In genomic region chr3:159787191-159787590, GRCh38 we compare ENCODE assay signal across 1 cellular context.
TF ChIP-seq lines count a peak whose summit lies in the region.

No MANE protein-coding gene starts in this region.

TF ChIP-seq in HepG2, 621 proteins besides CTCF, POLR2A, EP300 and RAD21 (continued from another document and continues in another):
- no peak for TF ChIP-seq ZBTB10 (CRISPR knock-in tag; IDR thresholded peaks at IDR 0.05; ENCODE audit: borderline replicate concordance)
- TF ChIP-seq ZNF615 (CRISPR knock-in tag; IDR thresholded peaks at IDR 0.05; ENCODE audit: borderline replicate concordance): no peak
- TF ChIP-seq KLF13 (CRISPR knock-in tag; IDR thresholded peaks at IDR 0.05): no peak
- no peak for TF ChIP-seq ZNF3 (CRISPR knock-in tag; IDR thresholded peaks at IDR 0.05)
- no peak for TF ChIP-seq SIN3B (IDR thresholded peaks at IDR 0.05; ENCODE audit: low read length)
- TF ChIP-seq KAT8 (CRISPR knock-in tag; IDR thresholded peaks at IDR 0.05): peak; percentile 58
- no peak for TF ChIP-seq ZNF737 (CRISPR knock-in tag; IDR thresholded peaks at IDR 0.05; ENCODE audit: borderline replicate concordance)
- TF ChIP-seq ZBTB46 (CRISPR knock-in tag; IDR thresholded peaks at IDR 0.05; ENCODE audit: borderline replicate concordance): no peak
- TF ChIP-seq SP2 (CRISPR knock-in tag; IDR thresholded peaks at IDR 0.05): no peak
- TF ChIP-seq ZNF362 (CRISPR knock-in tag; IDR thresholded peaks at IDR 0.05; ENCODE audit: borderline replicate concordance): no peak
- no peak for TF ChIP-seq ZNF557 (CRISPR knock-in tag; IDR thresholded peaks at IDR 0.05)
- TF ChIP-seq KMT2B (CRISPR knock-in tag; IDR thresholded peaks at IDR 0.05): no peak
- no peak for TF ChIP-seq ZNF326 (CRISPR knock-in tag; IDR thresholded peaks at IDR 0.05; ENCODE audit: borderline replicate concordance)
- no peak for TF ChIP-seq CENPX (CRISPR knock-in tag; IDR thresholded peaks at IDR 0.05)
- no peak for TF ChIP-seq ZNF180 (CRISPR knock-in tag; IDR thresholded peaks at IDR 0.05; ENCODE audit: borderline replicate concordance, low read depth)
- no peak for TF ChIP-seq RNF2 (conservative IDR thresholded peaks at IDR 0.05; ENCODE audit: low read depth)
- no peak for TF ChIP-seq ZNF713 (CRISPR knock-in tag; IDR thresholded peaks at IDR 0.05)
- no peak for TF ChIP-seq CEBPG (CRISPR knock-in tag; IDR thresholded peaks at IDR 0.05)
- no peak for TF ChIP-seq ZBTB43 (CRISPR knock-in tag; conservative IDR thresholded peaks at IDR 0.05)
- no peak for TF ChIP-seq SCMH1 (CRISPR knock-in tag; IDR thresholded peaks at IDR 0.05; ENCODE audit: borderline replicate concordance)
- no peak for TF ChIP-seq ZNF720 (CRISPR knock-in tag; IDR thresholded peaks at IDR 0.05)
- 0 out of 2 replicates have a peak, but pooled peaks have one; percentile 29 for TF ChIP-seq KLF6 (CRISPR knock-in tag; IDR thresholded peaks at IDR 0.05)
- no peak for TF ChIP-seq ZNF512B (CRISPR knock-in tag; IDR thresholded peaks at IDR 0.05; ENCODE audit: borderline replicate concordance)
- no peak for TF ChIP-seq ZNF44 (CRISPR knock-in tag; IDR thresholded peaks at IDR 0.05)
- no peak for TF ChIP-seq ZNF75D (CRISPR knock-in tag; IDR thresholded peaks at IDR 0.05; ENCODE audit: borderline replicate concordance)
- no peak for TF ChIP-seq ZNF678 (CRISPR knock-in tag; IDR thresholded peaks at IDR 0.05)
- TF ChIP-seq ZFP62 (CRISPR knock-in tag; IDR thresholded peaks at IDR 0.05): no peak
- TF ChIP-seq SP5 (CRISPR knock-in tag; IDR thresholded peaks at IDR 0.05; ENCODE audit: borderline replicate concordance, low read depth): no peak
- TF ChIP-seq PAWR (CRISPR knock-in tag; IDR thresholded peaks at IDR 0.05; ENCODE audit: borderline replicate concordance): no peak
- no peak for TF ChIP-seq ZNF577 (CRISPR knock-in tag; IDR thresholded peaks at IDR 0.05; ENCODE audit: borderline replicate concordance, low read depth)
- no peak for TF ChIP-seq ZNF629 (CRISPR knock-in tag; conservative IDR thresholded peaks at IDR 0.05)
- no peak for TF ChIP-seq ZNF367 (CRISPR knock-in tag; IDR thresholded peaks at IDR 0.05; ENCODE audit: borderline replicate concordance)
- TF ChIP-seq ZFP82 (CRISPR knock-in tag; IDR thresholded peaks at IDR 0.05; ENCODE audit: borderline replicate concordance): no peak
- TF ChIP-seq HIC2 (CRISPR knock-in tag; IDR thresholded peaks at IDR 0.05; ENCODE audit: low read depth): no peak
- no peak for TF ChIP-seq ZBTB14 (CRISPR knock-in tag; IDR thresholded peaks at IDR 0.05)
- TF ChIP-seq NFKBIZ (CRISPR knock-in tag; IDR thresholded peaks at IDR 0.05): no peak
- no peak for TF ChIP-seq CCAR2 (optimal IDR thresholded peaks at IDR 0.05; ENCODE audit: low read depth, low read length)
- no peak for TF ChIP-seq THRA (CRISPR knock-in tag; IDR thresholded peaks at IDR 0.05; ENCODE audit: borderline replicate concordance)
- no peak for TF ChIP-seq E2F1 (CRISPR knock-in tag; IDR thresholded peaks at IDR 0.05)
- no peak for TF ChIP-seq IKZF4 (CRISPR knock-in tag; IDR thresholded peaks at IDR 0.05; ENCODE audit: borderline replicate concordance, low read depth, not compliant biosample characterization)
- no peak for TF ChIP-seq TERF1 (CRISPR knock-in tag; IDR thresholded peaks at IDR 0.05)
- TF ChIP-seq BORCS8-MEF2B (CRISPR knock-in tag; IDR thresholded peaks at IDR 0.05): no peak
- TF ChIP-seq ATRX (CRISPR knock-in tag; IDR thresholded peaks at IDR 0.05; ENCODE audit: borderline replicate concordance): no peak
- TF ChIP-seq NKX3-1 (CRISPR knock-in tag; IDR thresholded peaks at IDR 0.05): no peak
- TF ChIP-seq KDM3A (CRISPR knock-in tag; IDR thresholded peaks at IDR 0.05; ENCODE audit: low read depth): no peak
- 0 out of 2 replicates have a peak, but pooled peaks have one; percentile 13 for TF ChIP-seq ZNF264 (CRISPR knock-in tag; IDR thresholded peaks at IDR 0.05)
- no peak for TF ChIP-seq MIER3 (CRISPR knock-in tag; IDR thresholded peaks at IDR 0.05; ENCODE audit: borderline replicate concordance)
- TF ChIP-seq HOXA5 (CRISPR knock-in tag; IDR thresholded peaks at IDR 0.05): no peak
- no peak for TF ChIP-seq FOXM1 (CRISPR knock-in tag; IDR thresholded peaks at IDR 0.05)
- no peak for TF ChIP-seq ZBTB21 (CRISPR knock-in tag; IDR thresholded peaks at IDR 0.05)
- TF ChIP-seq SMAD1 (CRISPR knock-in tag; IDR thresholded peaks at IDR 0.05; ENCODE audit: borderline replicate concordance, low read depth): no peak
- no peak for TF ChIP-seq ZNF660 (CRISPR knock-in tag; IDR thresholded peaks at IDR 0.05; ENCODE audit: borderline replicate concordance, low read depth)
- no peak for TF ChIP-seq CAMTA2 (CRISPR knock-in tag; IDR thresholded peaks at IDR 0.05; ENCODE audit: borderline replicate concordance)
- TF ChIP-seq TP53 (CRISPR knock-in tag; conservative IDR thresholded peaks at IDR 0.05): no peak
- no peak for TF ChIP-seq CBX5 (CRISPR knock-in tag; IDR thresholded peaks at IDR 0.05; ENCODE audit: borderline replicate concordance)
- no peak for TF ChIP-seq U2AF2 (IDR thresholded peaks at IDR 0.05; ENCODE audit: low read depth, low read length)
- no peak; the same call in 1 of the 2 replicates for TF ChIP-seq SRY (CRISPR knock-in tag; IDR thresholded peaks at IDR 0.05)
- TF ChIP-seq RELA (CRISPR knock-in tag; IDR thresholded peaks at IDR 0.05): no peak
